24 cellular contexts compared by ENCODE assay signal in the genomic region with DNA sequence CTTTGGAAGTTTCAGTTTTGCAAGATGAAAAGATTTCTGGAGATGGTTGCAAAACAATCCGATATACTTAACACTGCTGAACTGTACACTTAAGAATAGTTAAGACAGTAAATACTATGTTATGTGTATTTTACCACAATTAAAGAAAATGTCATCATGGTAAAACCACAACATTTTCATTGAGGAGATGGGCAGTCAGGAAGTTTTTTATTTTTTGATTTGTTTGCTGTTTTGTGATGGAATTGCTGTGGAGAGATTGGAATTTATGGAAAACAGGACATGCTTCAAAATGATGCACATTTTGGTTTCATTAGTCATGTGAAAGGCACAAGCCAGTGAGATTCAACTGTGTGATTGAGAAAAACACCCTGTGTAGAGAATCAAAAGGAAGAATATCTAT.
DNase-seq lines count a peak whose midpoint lies in the region; ATAC-seq and TF ChIP-seq lines count a peak whose summit lies in the region.
"Had no signal": no experiment of that assay in that cellular context is flagged by ENCODE, and none has a peak within 500 bp of the region (broad histone marks: within the 10 kb centered on the region; RNA-seq: fewer than 3 reads in every experiment).

No MANE protein-coding gene starts in this region.

- H3K27me3 Mint-ChIP-seq in HFFc6 (ENCODE audit: insufficient read depth): no peaks in the 10 kb centered on the region
- H3K27me3 Mint-ChIP-seq: memory B cell had no signal

- no peaks in the 10 kb centered on the region for H3K9me3 Mint-ChIP-seq in HFFc6
- H3K9me3 Mint-ChIP-seq: memory B cell; naive thymus-derived CD8-positive, alpha-beta T cell; stimulated activated effector memory CD8-positive, alpha-beta T cell treated with anti-CD3 and anti-CD28 coated beads, Interleukin-12 subunit alpha, Interleukin-12 subunit beta, amount 100 ng/mL, for 72 hours had no signal

- DNase-seq in AG08395 (ENCODE audit: low spot score) (peak; percentile 65), HFFc6 (peak; percentile 94), astrocyte of the hippocampus (ENCODE audit: low read depth, low spot score) (peak; percentile 29), kidney tubule cell (ENCODE audit: low spot score) (peak; percentile 48), D341Med (ENCODE audit: low spot score) (no peak), NOMO-1 treated with DMSO at 0.1 percent for 48 hours (lab: John Stamatoyannopoulos, UW; ENCODE audit: unreplicated experiment) (no peak)
- DNase-seq: activated CD8-positive, alpha-beta memory T cell treated with anti-CD3 and anti-CD28 coated beads for 24 hours; CD4-positive, CD25-positive, alpha-beta regulatory T cell; dermis blood vessel endothelial cell; GF-D8; naive thymus-derived CD8-positive, alpha-beta T cell; NCI-H1436 treated with DMSO at 0.1 percent for 48 hours; NCI-H69; ovary; right lobe of liver; uterus had no signal

- H3K4me1 Mint-ChIP-seq in HFFc6 (ENCODE audit: low read depth): peaks cover 77% of the 10 kb centered on the region
- H3K4me1 Mint-ChIP-seq: CD4-positive, CD25-positive, alpha-beta regulatory T cell; stimulated activated effector memory CD8-positive, alpha-beta T cell treated with anti-CD3 and anti-CD28 coated beads, Interleukin-12 subunit alpha, Interleukin-12 subunit beta, amount 100 ng/mL, for 72 hours had no signal

- peak overlapping the region; percentile 47 for H3K4me3 Mint-ChIP-seq in HFFc6
- H3K4me3 Mint-ChIP-seq: CD4-positive, CD25-positive, alpha-beta regulatory T cell; memory B cell; naive thymus-derived CD8-positive, alpha-beta T cell; stimulated activated effector memory CD8-positive, alpha-beta T cell treated with anti-CD3 and anti-CD28 coated beads, Interleukin-12 subunit alpha, Interleukin-12 subunit beta, amount 100 ng/mL, for 72 hours had no signal

- H3K27ac Mint-ChIP-seq in HFFc6: peak overlapping the region; percentile 56
- H3K27ac Mint-ChIP-seq: activated naive CD4-positive, alpha-beta T cell treated with anti-CD3 and anti-CD28 coated beads, Interleukin-2, amount 50 U/mL, for 72 hours; CD4-positive, CD25-positive, alpha-beta regulatory T cell; memory B cell; stimulated activated effector memory CD8-positive, alpha-beta T cell treated with anti-CD3 and anti-CD28 coated beads, Interleukin-12 subunit alpha, Interleukin-12 subunit beta, amount 100 ng/mL, for 72 hours had no signal

- H3K36me3 Mint-ChIP-seq in HFFc6 (ENCODE audit: low read depth): no peaks in the 10 kb centered on the region
- H3K36me3 Mint-ChIP-seq: CD4-positive, CD25-positive, alpha-beta regulatory T cell; memory B cell; naive thymus-derived CD8-positive, alpha-beta T cell; stimulated activated effector memory CD8-positive, alpha-beta T cell treated with anti-CD3 and anti-CD28 coated beads, Interleukin-12 subunit alpha, Interleukin-12 subunit beta, amount 100 ng/mL, for 72 hours had no signal

- ATAC-seq in HG02610 (IDR thresholded peaks at IDR 0.05; ENCODE audit: unreplicated experiment) (no peak), HG02759 (IDR thresholded peaks at IDR 0.05; ENCODE audit: unreplicated experiment) (no peak)
- ATAC-seq: A549; activated CD4-positive, CD25-positive, alpha-beta regulatory T cell treated with anti-CD3 and anti-CD28 coated beads, Interleukin-2, amount 50 U/mL, for 24 hours; activated naive CD4-positive, alpha-beta T cell treated with anti-CD3 and anti-CD28 coated beads, Interleukin-2, amount 50 U/mL, for 72 hours; gastroesophageal sphincter; naive thymus-derived CD8-positive, alpha-beta T cell; right lobe of liver; stimulated activated effector memory CD8-positive, alpha-beta T cell treated with anti-CD3 and anti-CD28 coated beads, Interleukin-12 subunit alpha, Interleukin-12 subunit beta, amount 100 ng/mL, for 72 hours had no signal

- no peak for TF ChIP-seq CTCF in HFFc6 (IDR thresholded peaks at IDR 0.05)

Comparison
In these comparisons a context has a peak if more than half of its experiments do, and no peak if none do; other contexts are left out.
1. DNase-seq: peak in AG08395 (single experiment), HFFc6 (single experiment), astrocyte of the hippocampus (single experiment) and kidney tubule cell (single experiment); none in D341Med (single experiment) and NOMO-1 treated with DMSO at 0.1 percent for 48 hours (single experiment).